25 cellular contexts compared by ENCODE assay signal in the genomic region with DNA sequence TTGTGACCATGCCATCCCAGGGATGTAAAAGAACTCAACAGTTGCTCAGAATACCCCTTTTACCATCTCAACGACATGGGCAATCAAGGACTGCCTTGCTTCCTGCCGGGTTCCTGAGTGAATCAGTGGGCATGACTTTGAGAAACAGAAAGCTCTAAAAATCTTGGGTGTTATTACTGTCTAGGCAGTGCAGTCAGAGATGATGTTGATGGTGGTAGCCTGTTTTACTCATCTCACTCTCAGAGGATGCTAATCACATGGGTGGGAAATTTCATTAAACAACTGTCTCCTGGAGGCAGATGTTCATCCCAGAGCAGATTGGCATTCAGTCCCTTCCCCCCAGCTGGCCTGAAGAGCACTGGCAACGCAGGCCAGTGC.
DNase-seq lines count a peak whose midpoint lies in the region; ATAC-seq lines count a peak whose summit lies in the region.
"Had no signal": no experiment of that assay in that cellular context is flagged by ENCODE, and none has a peak within 500 bp of the region (broad histone marks: within the 10 kb centered on the region; RNA-seq: fewer than 3 reads in every experiment).

No MANE protein-coding gene starts in this region.

- H3K4me1 Mint-ChIP-seq in activated CD4-positive, alpha-beta T cell treated with anti-CD3 and anti-CD28 coated beads for 36 hours, result no peaks in the 10 kb centered on the region
- peaks cover 17 to 30% (median 27%) of the 10 kb centered on the region in 3 donors for H3K4me1 Mint-ChIP-seq in IgD-negative memory B cell
- H3K4me1 Mint-ChIP-seq in stimulated activated naive B cell treated with anti-CD40 and anti-IgM and Interleukin-4, amounts not matched to agents 10 μg/mL and 1 μg/mL and 100 μg/mL, for 72 hours, result peaks cover 30 to 48% of the 10 kb centered on the region in 2 donors
- H3K4me1 Mint-ChIP-seq in CD4-positive, alpha-beta memory T cell, result no peaks in the 10 kb centered on the region
- H3K4me1 Mint-ChIP-seq: CD4-positive, CD25-positive, alpha-beta regulatory T cell; nephron progenitor cell had no signal

- no peaks in the 10 kb centered on the region for H3K36me3 Mint-ChIP-seq in activated CD4-positive, alpha-beta T cell treated with anti-CD3 and anti-CD28 coated beads for 36 hours (ENCODE audit: low read depth)
- H3K36me3 Mint-ChIP-seq in IgD-negative memory B cell, result peaks cover 3% of the 10 kb centered on the region
- H3K36me3 Mint-ChIP-seq in stimulated activated naive B cell treated with anti-CD40 and anti-IgM and Interleukin-4, amounts not matched to agents 10 μg/mL and 1 μg/mL and 100 μg/mL, for 72 hours, result no peaks in the 10 kb centered on the region
- no peaks in the 10 kb centered on the region for H3K36me3 Mint-ChIP-seq in CD4-positive, alpha-beta memory T cell
- H3K36me3 Mint-ChIP-seq: activated naive CD8-positive, alpha-beta T cell treated with anti-CD3 and anti-CD28 coated beads, Interleukin-2, amount 10 ng/mL, durations not matched to agents 7 days and 5 days; CD4-positive, CD25-positive, alpha-beta regulatory T cell had no signal

- no peaks in the 10 kb centered on the region for H3K9me3 Mint-ChIP-seq in activated CD4-positive, alpha-beta T cell treated with anti-CD3 and anti-CD28 coated beads for 36 hours (ENCODE audit: low read depth)
- H3K9me3 Mint-ChIP-seq in IgD-negative memory B cell, result no peaks in the 10 kb centered on the region
- no peaks in the 10 kb centered on the region for H3K9me3 Mint-ChIP-seq in stimulated activated naive B cell treated with anti-CD40 and anti-IgM and Interleukin-4, amounts not matched to agents 10 μg/mL and 1 μg/mL and 100 μg/mL, for 72 hours
- peaks cover 0 to 2% (median 0%) of the 10 kb centered on the region in 8 donors for H3K9me3 Mint-ChIP-seq in CD4-positive, alpha-beta memory T cell
- H3K9me3 Mint-ChIP-seq: activated CD4-positive, alpha-beta T cell treated with anti-CD3 and anti-CD28 coated beads, Interleukin-2, amount 10 ng/mL, durations not matched to agents 7 days and 5 days; activated naive CD8-positive, alpha-beta T cell treated with anti-CD3 and anti-CD28 coated beads, Interleukin-2, amount 10 ng/mL, durations not matched to agents 7 days and 5 days; activated T-cell treated with anti-CD3 and anti-CD28 coated beads, Interleukin-2, amount 50 U/mL, for 24 hours; nephron progenitor cell had no signal

- peak; percentile 42 for ATAC-seq in activated CD4-positive, alpha-beta T cell treated with anti-CD3 and anti-CD28 coated beads for 36 hours
- ATAC-seq in GM21619 (IDR thresholded peaks at IDR 0.05; ENCODE audit: unreplicated experiment), result peak; percentile 37
- peak; percentile 68 to 83 for ATAC-seq in stimulated activated naive B cell treated with anti-CD40 and anti-IgM and Interleukin-4, amounts not matched to agents 10 μg/mL and 1 μg/mL and 100 μg/mL, for 72 hours (replicated peaks)
- ATAC-seq: effector memory CD8-positive, alpha-beta T cell; left colon had no signal

- no peaks in the 10 kb centered on the region for H3K4me1 ChIP-seq in CD4-positive, alpha-beta memory T cell (ENCODE audit: insufficient read depth, low read length)
- H3K4me1 ChIP-seq: uterus had no signal

- no peak overlapping the region for H3K4me3 ChIP-seq in CD4-positive, alpha-beta memory T cell (ENCODE audit: low read length in 2 of 2)
- H3K4me3 ChIP-seq: uterus had no signal

- POLR2A ChIA-PET in activated CD4-positive, alpha-beta T cell treated with anti-CD3 and anti-CD28 coated beads for 36 hours (lab: Charles Lee), result no interaction called here
- POLR2A ChIA-PET in CD4-positive, alpha-beta memory T cell (lab: Charles Lee; ENCODE audit: partially characterized antibody), result no interaction called here

- CTCF ChIA-PET in activated CD4-positive, alpha-beta T cell treated with anti-CD3 and anti-CD28 coated beads for 36 hours (lab: Charles Lee), result interaction anchor here (1.0 kb wide), 1 partner anchor 190 kb away, joined by 3 read pairs; no protein-coding TSS in a partner anchor
- CTCF ChIA-PET in CD4-positive, alpha-beta memory T cell (lab: Charles Lee; ENCODE audit: partially characterized antibody), result no interaction called here

- intact Hi-C loops in activated CD4-positive, alpha-beta T cell treated with anti-CD3 and anti-CD28 coated beads for 36 hours (cut with DNase I, micrococcal nuclease), result no loop called here
- intact Hi-C loops in CD4-positive, alpha-beta memory T cell (cut with micrococcal nuclease), result no loop called here

- no peaks in the 10 kb centered on the region for H3K36me3 ChIP-seq in CD4-positive, alpha-beta memory T cell (ENCODE audit: insufficient read depth, low read length)
- H3K36me3 ChIP-seq: uterus, WERI-Rb-1 had no signal

- H3K27ac ChIP-seq in CD4-positive, alpha-beta memory T cell (ENCODE audit: low read depth, low read length), result no peak overlapping the region
- H3K27ac ChIP-seq: uterus, WERI-Rb-1 had no signal

- no peaks in the 10 kb centered on the region for H3K27me3 Mint-ChIP-seq in activated CD4-positive, alpha-beta T cell treated with anti-CD3 and anti-CD28 coated beads for 36 hours
- H3K27me3 Mint-ChIP-seq in IgD-negative memory B cell, result no peaks in the 10 kb centered on the region
- no peaks in the 10 kb centered on the region for H3K27me3 Mint-ChIP-seq in stimulated activated naive B cell treated with anti-CD40 and anti-IgM and Interleukin-4, amounts not matched to agents 10 μg/mL and 1 μg/mL and 100 μg/mL, for 72 hours
- H3K27me3 Mint-ChIP-seq in CD4-positive, alpha-beta memory T cell, result peaks cover 1 to 2% of the 10 kb centered on the region in 2 donors

- no peak overlapping the region for H3K27ac Mint-ChIP-seq in activated CD4-positive, alpha-beta T cell treated with anti-CD3 and anti-CD28 coated beads for 36 hours
- H3K27ac Mint-ChIP-seq in IgD-negative memory B cell, result peak overlapping the region in 1 of 3 donors; percentile 19
- peak overlapping the region; percentile 75 for H3K27ac Mint-ChIP-seq in stimulated activated naive B cell treated with anti-CD40 and anti-IgM and Interleukin-4, amounts not matched to agents 10 μg/mL and 1 μg/mL and 100 μg/mL, for 72 hours
- H3K27ac Mint-ChIP-seq in CD4-positive, alpha-beta memory T cell, result no peak overlapping the region
- H3K27ac Mint-ChIP-seq: activated CD4-positive, alpha-beta T cell treated with anti-CD3 and anti-CD28 coated beads, Interleukin-2, amount 10 ng/mL, durations not matched to agents 7 days and 5 days; activated naive CD8-positive, alpha-beta T cell treated with anti-CD3 and anti-CD28 coated beads, Interleukin-2, amount 10 ng/mL, durations not matched to agents 7 days and 5 days; activated T-cell treated with anti-CD3 and anti-CD28 coated beads, Interleukin-2, amount 50 U/mL, for 24 hours; effector memory CD8-positive, alpha-beta T cell; nephron progenitor cell had no signal

- no peaks in the 10 kb centered on the region for H3K27me3 ChIP-seq in CD4-positive, alpha-beta memory T cell (ENCODE audit: insufficient read depth, low read length)
- H3K27me3 ChIP-seq: uterus had no signal

- no peak for DNase-seq in activated CD4-positive, alpha-beta T cell treated with anti-CD3 and anti-CD28 coated beads for 36 hours
- no peak for DNase-seq in activated CD4-positive, alpha-beta T cell treated with anti-CD3 and anti-CD28 coated beads for 4 hours
- DNase-seq in stimulated activated naive B cell treated with anti-CD40 and anti-IgM and Interleukin-4, amounts not matched to agents 10 μg/mL and 1 μg/mL and 100 μg/mL, for 72 hours, result no peak
- DNase-seq in mesenteric fat pad (ENCODE audit: low spot score) (no peak), pons (ENCODE audit: low spot score) (no peak)
- DNase-seq in CD4-positive, alpha-beta memory T cell, result no peak
- DNase-seq: 8988T; activated CD4-positive, alpha-beta T cell treated with anti-CD3 and anti-CD28 coated beads, Interleukin-2, amount 10 ng/mL, durations not matched to agents 7 days and 5 days; activated effector memory CD4-positive, alpha-beta T cell treated with anti-CD3 and anti-CD28 coated beads, Interleukin-2, amount 50 U/mL, for 16 hours; activated naive CD8-positive, alpha-beta T cell treated with anti-CD3 and anti-CD28 coated beads, Interleukin-2, amount 10 ng/mL, durations not matched to agents 7 days and 5 days; activated T-cell treated with anti-CD3 and anti-CD28 coated beads, Interleukin-2, amount 50 U/mL, for 24 hours; caudate nucleus; CD4-positive, CD25-positive, alpha-beta regulatory T cell; effector memory CD8-positive, alpha-beta T cell; GF-D8; left colon; NCI-H146; NCI-H2107; nephron progenitor cell; stimulated activated CD4-positive, alpha-beta T cell treated with anti-CD3 and anti-CD28 coated beads, Interleukin-4, amount 100 ng/mL, for 24 hours; SW 1271; uterus; WERI-Rb-1 had no signal

- no peak overlapping the region for H3K4me3 Mint-ChIP-seq in activated CD4-positive, alpha-beta T cell treated with anti-CD3 and anti-CD28 coated beads for 36 hours
- peak overlapping the region in 3 of 4 donors; percentile 41 to 87 (median 81) for H3K4me3 Mint-ChIP-seq in IgD-negative memory B cell
- H3K4me3 Mint-ChIP-seq in stimulated activated naive B cell treated with anti-CD40 and anti-IgM and Interleukin-4, amounts not matched to agents 10 μg/mL and 1 μg/mL and 100 μg/mL, for 72 hours, result no peak overlapping the region
- no peak overlapping the region for H3K4me3 Mint-ChIP-seq in CD4-positive, alpha-beta memory T cell
- H3K4me3 Mint-ChIP-seq: activated CD4-positive, alpha-beta T cell treated with anti-CD3 and anti-CD28 coated beads, Interleukin-2, amount 10 ng/mL, durations not matched to agents 7 days and 5 days; activated naive CD8-positive, alpha-beta T cell treated with anti-CD3 and anti-CD28 coated beads, Interleukin-2, amount 10 ng/mL, durations not matched to agents 7 days and 5 days; activated T-cell treated with anti-CD3 and anti-CD28 coated beads, Interleukin-2, amount 50 U/mL, for 24 hours; CD4-positive, CD25-positive, alpha-beta regulatory T cell; effector memory CD8-positive, alpha-beta T cell; nephron progenitor cell had no signal

- H3K9me3 ChIP-seq in CD4-positive, alpha-beta memory T cell (ENCODE audit: control insufficient read depth in 1 of 2, low read length in 2 of 2), result no peaks in the 10 kb centered on the region
- H3K9me3 ChIP-seq: uterus had no signal

Comparison
In these comparisons a context has a peak if more than half of its experiments do, and no peak if none do; other contexts are left out.
1. H3K4me3 Mint-ChIP-seq: peak in IgD-negative memory B cell (3 of 4); none in activated CD4-positive, alpha-beta T cell treated with anti-CD3 and anti-CD28 coated beads for 36 hours (single experiment), stimulated activated naive B cell treated with anti-CD40 and anti-IgM and Interleukin-4, amounts not matched to agents 10 μg/mL and 1 μg/mL and 100 μg/mL, for 72 hours (0 of 2) and CD4-positive, alpha-beta memory T cell (0 of 8).
2. Peak in every context shown above with its lines, with median percentiles within 50 percentile points of each other: ATAC-seq.